In the genomic region with DNA sequence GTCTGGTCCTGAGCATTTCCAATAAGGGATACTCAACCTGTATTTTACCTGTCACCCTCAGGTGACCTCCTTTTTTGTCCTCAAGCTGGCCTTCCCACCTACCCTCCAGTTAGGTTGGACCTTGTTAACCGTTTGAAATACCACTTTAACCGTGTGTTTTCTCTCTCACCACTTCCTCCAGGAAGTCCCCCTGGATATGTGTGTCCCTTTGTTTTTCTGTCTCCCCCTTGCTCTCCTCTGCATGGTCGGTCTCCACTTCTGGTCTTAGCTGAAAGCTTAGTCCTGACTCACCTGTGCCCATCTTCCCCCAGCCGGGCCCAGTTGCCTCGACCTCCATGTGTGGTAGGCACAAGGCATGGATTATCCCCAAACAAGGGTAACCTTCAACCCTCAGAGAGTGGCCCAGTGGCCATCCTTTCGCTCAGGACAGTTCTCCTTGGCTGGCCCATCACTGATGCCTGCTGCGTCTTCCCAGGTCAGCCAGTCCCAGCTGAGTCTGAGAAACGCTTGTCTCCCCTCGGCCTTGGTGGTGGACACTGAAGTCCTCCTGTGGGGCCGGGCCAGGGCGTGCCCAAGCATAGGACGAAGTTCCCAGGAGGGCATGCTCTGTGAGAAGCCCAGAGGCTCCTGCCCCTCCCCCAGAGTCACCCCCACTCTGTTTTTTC, we compare ENCODE assay signal across 1 cellular context.
TF ChIP-seq lines count a peak whose summit lies in the region.

No MANE protein-coding gene starts in this region.

TF ChIP-seq in K562, 482 proteins besides CTCF, POLR2A, EP300 and RAD21:
- TF ChIP-seq RBFOX2 (IDR thresholded peaks at IDR 0.05; ENCODE audit: low read depth, low read length), result 0 out of 2 replicates have a peak, but pooled peaks have one; percentile 6
- TF ChIP-seq PPARD (CRISPR knock-in tag; IDR thresholded peaks at IDR 0.05), result no peak
- peak; percentile 85 for TF ChIP-seq ZFP36 (IDR thresholded peaks at IDR 0.05; ENCODE audit: low read depth, low read length, partially characterized antibody)
